Comparison of ENCODE assay signal across 18 cellular contexts in genomic region chr6:23890543-23891227, GRCh38.
A peak's percentile ranks its signal among the peaks of the same experiment; 100 is the strongest.
DNase-seq lines count a peak whose midpoint lies in the region; ATAC-seq lines count a peak whose summit lies in the region.
"Had no signal": no experiment of that assay in that cellular context is flagged by ENCODE, and none has a peak within 500 bp of the region (broad histone marks: within the 10 kb centered on the region; RNA-seq: fewer than 3 reads in every experiment).

No MANE protein-coding gene starts in this region.

- POLR2A ChIA-PET in activated CD4-positive, alpha-beta memory T cell treated with anti-CD3 and anti-CD28 coated beads for 36 hours (lab: Charles Lee): no interaction called here

- CTCF ChIA-PET in activated CD4-positive, alpha-beta memory T cell treated with anti-CD3 and anti-CD28 coated beads for 36 hours (lab: Charles Lee): no interaction called here

- no peaks in the 10 kb centered on the region for H3K36me3 Mint-ChIP-seq in activated CD4-positive, alpha-beta memory T cell treated with anti-CD3 and anti-CD28 coated beads for 36 hours
- H3K36me3 Mint-ChIP-seq: CD14-positive monocyte, IgD-negative memory B cell had no signal

- no peaks in the 10 kb centered on the region for H3K9me3 Mint-ChIP-seq in activated CD4-positive, alpha-beta memory T cell treated with anti-CD3 and anti-CD28 coated beads for 36 hours

- H3K27me3 Mint-ChIP-seq in activated CD4-positive, alpha-beta memory T cell treated with anti-CD3 and anti-CD28 coated beads for 36 hours: no peaks in the 10 kb centered on the region
- H3K27me3 Mint-ChIP-seq: activated CD4-positive, alpha-beta memory T cell treated with anti-CD3 and anti-CD28 coated beads, Interleukin-2, amount 10 ng/mL, durations not matched to agents 7 days and 5 days; IgD-negative memory B cell had no signal

- no peak overlapping the region for H3K4me3 Mint-ChIP-seq in activated CD4-positive, alpha-beta memory T cell treated with anti-CD3 and anti-CD28 coated beads for 36 hours
- H3K4me3 Mint-ChIP-seq: activated CD4-positive, alpha-beta memory T cell treated with anti-CD3 and anti-CD28 coated beads, Interleukin-2, amount 10 ng/mL, durations not matched to agents 7 days and 5 days; CD14-positive monocyte; IgD-negative memory B cell had no signal

- ATAC-seq in GM18519 (IDR thresholded peaks at IDR 0.05; ENCODE audit: low FRiP score, unreplicated experiment): no peak

- intact Hi-C loops in activated CD4-positive, alpha-beta memory T cell treated with anti-CD3 and anti-CD28 coated beads for 36 hours (cut with micrococcal nuclease): no loop called here

- no peak overlapping the region for H3K27ac Mint-ChIP-seq in activated CD4-positive, alpha-beta memory T cell treated with anti-CD3 and anti-CD28 coated beads for 36 hours
- H3K27ac Mint-ChIP-seq: activated CD4-positive, alpha-beta memory T cell treated with anti-CD3 and anti-CD28 coated beads, Interleukin-2, amount 10 ng/mL, durations not matched to agents 7 days and 5 days; CD14-positive monocyte; IgD-negative memory B cell had no signal

- DNase-seq in SIG-M5 treated with dmso at 0.1 percent for 504 hours (lab: John Stamatoyannopoulos, UW; ENCODE audit: unreplicated experiment) (peak; percentile 11), SIG-M5 (lab: John Stamatoyannopoulos, UW) (no peak), amniotic stem cell (lab: John Stamatoyannopoulos, UW) (peak; percentile 9), iris pigment epithelial cell (ENCODE audit: low read depth) (peak; percentile 76), ecto neural progenitor cell (ENCODE audit: low spot score) (no peak)
- no peak for DNase-seq in activated CD4-positive, alpha-beta memory T cell treated with anti-CD3 and anti-CD28 coated beads for 36 hours
- DNase-seq in stimulated activated CD4-positive, alpha-beta T cell treated with anti-CD3 and anti-CD28 coated beads, Interleukin-12 subunit alpha, Interleukin-12 subunit beta, amount 100 ng/mL, for 4 hours: no peak
- DNase-seq: activated CD4-positive, alpha-beta memory T cell treated with anti-CD3 and anti-CD28 coated beads, Interleukin-2, amount 10 ng/mL, durations not matched to agents 7 days and 5 days; activated T-cell treated with anti-CD3 and anti-CD28 coated beads for 4 hours; aorta; MM.1S; NCI-H187; retina; substantia nigra; T-helper 2 cell had no signal

- no peaks in the 10 kb centered on the region for H3K4me1 Mint-ChIP-seq in activated CD4-positive, alpha-beta memory T cell treated with anti-CD3 and anti-CD28 coated beads for 36 hours (ENCODE audit: low read depth)
- H3K4me1 Mint-ChIP-seq: activated CD4-positive, alpha-beta memory T cell treated with anti-CD3 and anti-CD28 coated beads, Interleukin-2, amount 10 ng/mL, durations not matched to agents 7 days and 5 days; CD14-positive monocyte; IgD-negative memory B cell had no signal

Comparison
In these comparisons a context has a peak if more than half of its experiments do, and no peak if none do; other contexts are left out.
1. DNase-seq: peak in SIG-M5 treated with dmso at 0.1 percent for 504 hours (single experiment), amniotic stem cell (single experiment) and iris pigment epithelial cell (single experiment); none in SIG-M5 (single experiment), activated CD4-positive, alpha-beta memory T cell treated with anti-CD3 and anti-CD28 coated beads for 36 hours (single experiment), stimulated activated CD4-positive, alpha-beta T cell treated with anti-CD3 and anti-CD28 coated beads, Interleukin-12 subunit alpha, Interleukin-12 subunit beta, amount 100 ng/mL, for 4 hours (single experiment) and ecto neural progenitor cell (single experiment).